9 cellular contexts compared by ENCODE assay signal in the genomic region with DNA sequence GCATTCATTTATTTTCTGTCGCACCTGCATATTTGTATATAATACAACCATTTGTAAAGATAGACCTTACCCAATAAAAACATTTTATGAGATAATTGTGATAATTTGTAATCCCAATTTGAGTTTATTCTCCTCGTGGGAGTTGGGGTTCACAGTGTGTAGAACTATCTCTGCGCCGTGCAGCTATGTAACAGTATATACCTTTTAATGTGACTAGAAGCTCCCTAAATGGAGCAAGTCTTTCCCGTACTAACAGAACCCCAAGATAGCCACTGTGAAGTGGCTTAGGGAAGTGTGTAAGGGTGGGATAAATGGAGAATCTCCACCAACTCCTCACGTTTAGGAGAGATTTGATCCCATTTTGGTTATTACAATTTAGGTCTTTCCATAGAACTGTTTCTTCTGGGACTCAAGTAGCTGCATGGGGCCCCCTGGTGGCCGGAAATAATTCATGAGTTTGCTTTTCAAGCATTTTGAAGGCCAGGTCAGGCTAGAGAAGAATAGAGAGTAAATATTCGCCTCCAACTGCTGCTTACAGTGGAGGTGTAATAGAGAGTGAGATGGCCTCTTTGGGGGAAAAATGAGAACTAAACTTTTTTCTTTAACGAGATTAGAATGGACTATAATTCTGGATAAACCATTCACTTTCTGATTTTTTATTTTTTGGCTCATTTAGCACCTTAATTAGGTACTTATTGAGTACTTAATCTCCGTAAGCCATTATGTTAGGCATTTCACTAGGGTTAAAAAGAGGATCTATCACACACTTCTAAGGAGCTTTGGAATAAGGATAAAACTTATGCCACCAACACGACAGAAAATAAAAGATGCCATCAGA. TPM values are rescaled to one million over a fixed set of nuclear protein-coding genes. Genes with fewer than 3 reads are reported as not detected.
DNase-seq lines count a peak whose midpoint lies in the region; ATAC-seq, FAIRE-seq and TF ChIP-seq lines count a peak whose summit lies in the region.
"Had no signal": no experiment of that assay in that cellular context is flagged by ENCODE, and none has a peak within 500 bp of the region (broad histone marks: within the 10 kb centered on the region; RNA-seq: fewer than 3 reads in every experiment).

No MANE protein-coding gene starts in this region.

- no peak for FAIRE-seq in HTR-8/SVneo (lab: Jason Lieb, UNC)

- no peak for TF ChIP-seq POLR2A in upper lobe of left lung (IDR thresholded peaks at IDR 0.05)

- no peaks in the 10 kb centered on the region for H3K9me3 ChIP-seq in osteoblast (ENCODE audit: low read depth, low read length)
- H3K9me3 ChIP-seq in upper lobe of left lung: no peaks in the 10 kb centered on the region

- no peaks in the 10 kb centered on the region for H3K4me1 ChIP-seq in foreskin keratinocyte
- H3K4me1 ChIP-seq in osteoblast (ENCODE audit: insufficient read depth, low read length): peaks cover 14% of the 10 kb centered on the region
- H3K4me1 ChIP-seq in upper lobe of left lung: no peaks in the 10 kb centered on the region

- ATAC-seq in foreskin keratinocyte (peak; percentile 68), upper lobe of left lung (ENCODE audit: low FRiP score in 2 of 2) (peak; percentile 47 to 71), HG03025 (IDR thresholded peaks at IDR 0.05; ENCODE audit: low FRiP score, unreplicated experiment) (no peak)

- no peak overlapping the region for H3K4me2 ChIP-seq in osteoblast (ENCODE audit: insufficient read depth, low read length)

- no peaks in the 10 kb centered on the region for H4K20me1 ChIP-seq in osteoblast (ENCODE audit: insufficient read depth, low read length)

- no peak overlapping the region for H2AFZ ChIP-seq in osteoblast (ENCODE audit: low read length)

- no peak for DNase-seq in GM12864 (ENCODE audit: low read depth)
- DNase-seq in HTR-8/SVneo (ENCODE audit: insufficient read length, low spot score): peak; percentile 43
- DNase-seq in RKO (ENCODE audit: low spot score): peak; percentile 70
- DNase-seq in activated T-helper 1 cell treated with anti-CD3 and anti-CD28 coated beads, Interleukin-2, amount 50 U/mL, for 16 hours (ENCODE audit: low read depth in 1 of 2, low spot score in 1 of 2): peak; percentile 14 to 50
- DNase-seq in foreskin keratinocyte: peak in 1 of 2 donors; percentile 43
- peak; percentile 44 for DNase-seq in osteoblast (ENCODE audit: insufficient read length, low spot score, missing footprints)
- DNase-seq in upper lobe of left lung: peak in 1 of 2 donors; percentile 79

- peak; percentile 72 for TF ChIP-seq CTCF in GM12864 (IDR thresholded peaks at IDR 0.05; ENCODE audit: low read depth, low read length, missing control alignments)
- peak; percentile 80 for TF ChIP-seq CTCF in foreskin keratinocyte (conservative IDR thresholded peaks at IDR 0.05)
- TF ChIP-seq CTCF in osteoblast (IDR thresholded peaks at IDR 0.05; ENCODE audit: extremely low read depth, low read depth, low read length): peak; percentile 89
- TF ChIP-seq CTCF in upper lobe of left lung (IDR thresholded peaks at IDR 0.05): peak; percentile 68 to 75 (median 72)

- H3K27ac ChIP-seq in foreskin keratinocyte: no peak overlapping the region
- H3K27ac ChIP-seq in osteoblast (ENCODE audit: low read depth, low read length): no peak overlapping the region
- H3K27ac ChIP-seq in upper lobe of left lung: peak overlapping the region in 2 of 4 donors; percentile 88 to 91
- H3K27ac ChIP-seq: epithelial cell of prostate had no signal

- H3K36me3 ChIP-seq in osteoblast (ENCODE audit: insufficient read depth, low read length): no peaks in the 10 kb centered on the region
- peaks cover 0 to 31% (median 0%) of the 10 kb centered on the region in 4 donors for H3K36me3 ChIP-seq in upper lobe of left lung

- no peak for TF ChIP-seq EP300 in upper lobe of left lung (IDR thresholded peaks at IDR 0.05)

- no peak overlapping the region for H3K4me3 ChIP-seq in GM12864 (ENCODE audit: low read depth, low read length)
- no peak overlapping the region for H3K4me3 ChIP-seq in osteoblast (ENCODE audit: insufficient read depth, low read length)
- peak overlapping the region in 1 of 4 donors; percentile 58 for H3K4me3 ChIP-seq in upper lobe of left lung

- no peaks in the 10 kb centered on the region for H3K79me2 ChIP-seq in osteoblast (ENCODE audit: insufficient read depth, low read length)

- H3K27me3 ChIP-seq in foreskin keratinocyte (no peaks in the 10 kb centered on the region), osteoblast (ENCODE audit: insufficient read depth, low read length) (no peaks in the 10 kb centered on the region), upper lobe of left lung (no peaks in the 10 kb centered on the region)

- WGBS in upper lobe of left lung, 2 donors: 45 to 49% methylated on average over 11 of the region's 11 CpGs

RNA-seq across cellular contexts. Expression of a gene that starts 4.5 kb away (rescaled TPM):
- 0.07 and 0.37 TPM in 2 replicates for total RNA-seq in foreskin keratinocyte
- polyA plus RNA-seq in foreskin keratinocyte: 0.16 and 0.23 TPM in 2 replicates
- 0.36 and 0.59 TPM in 2 replicates for total RNA-seq in osteoblast
- 100 to 1,000 TPM in 5 of 6 donors, 10 to 100 TPM in 1; 89.1 to 195 (median 142) TPM for total RNA-seq in upper lobe of left lung

RNA-seq across cellular contexts. Expression of a gene that starts 32.7 kb away (rescaled TPM):
- total RNA-seq in foreskin keratinocyte (16.5 and 17.7 TPM in 2 replicates), osteoblast (9.4 and 9.8 TPM in 2 replicates), upper lobe of left lung (10 to 100 TPM; 13.6 to 28.3 (median 21.9) TPM)
- polyA plus RNA-seq in foreskin keratinocyte: 12.5 TPM in 2 replicates

Comparison
In these comparisons a context has a peak if more than half of its experiments do, and no peak if none do; other contexts are left out.
1. RNA of a gene that starts 4.5 kb away (total RNA-seq): 89.1 to 195 TPM in upper lobe of left lung; 0.36 to 0.59 TPM in osteoblast and 0.07 to 0.37 TPM in foreskin keratinocyte; every median in the first group is over 10 times any median in the second.
2. Peak in every context shown above with its lines, with median percentiles within 50 percentile points of each other: CTCF ChIP-seq.